In the genomic region with DNA sequence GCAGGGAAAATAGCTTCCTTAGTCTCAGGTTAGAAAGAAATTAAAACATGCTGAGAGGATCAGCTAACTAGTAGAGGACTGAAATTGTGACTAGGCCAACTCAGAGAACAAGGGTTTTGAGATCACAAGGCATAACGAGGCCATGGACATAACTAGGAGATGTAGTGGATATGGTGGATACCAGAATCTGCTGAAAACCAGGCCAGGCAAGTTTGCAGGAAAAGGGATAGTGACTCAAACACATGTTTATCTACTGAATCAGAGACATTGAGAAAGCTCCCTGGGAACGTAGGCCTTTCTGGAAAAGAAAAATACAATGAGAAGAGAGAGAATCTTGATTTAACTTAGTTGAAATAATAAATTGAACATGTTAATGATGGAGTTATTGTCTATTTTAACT, we compare ENCODE assay signal across 1 cellular context.
TF ChIP-seq lines count a peak whose summit lies in the region.

No MANE protein-coding gene starts in this region.

TF ChIP-seq in GM23338, 12 proteins besides CTCF, POLR2A, EP300 and RAD21 (continued from another document):
- TF ChIP-seq, protein P1, sequence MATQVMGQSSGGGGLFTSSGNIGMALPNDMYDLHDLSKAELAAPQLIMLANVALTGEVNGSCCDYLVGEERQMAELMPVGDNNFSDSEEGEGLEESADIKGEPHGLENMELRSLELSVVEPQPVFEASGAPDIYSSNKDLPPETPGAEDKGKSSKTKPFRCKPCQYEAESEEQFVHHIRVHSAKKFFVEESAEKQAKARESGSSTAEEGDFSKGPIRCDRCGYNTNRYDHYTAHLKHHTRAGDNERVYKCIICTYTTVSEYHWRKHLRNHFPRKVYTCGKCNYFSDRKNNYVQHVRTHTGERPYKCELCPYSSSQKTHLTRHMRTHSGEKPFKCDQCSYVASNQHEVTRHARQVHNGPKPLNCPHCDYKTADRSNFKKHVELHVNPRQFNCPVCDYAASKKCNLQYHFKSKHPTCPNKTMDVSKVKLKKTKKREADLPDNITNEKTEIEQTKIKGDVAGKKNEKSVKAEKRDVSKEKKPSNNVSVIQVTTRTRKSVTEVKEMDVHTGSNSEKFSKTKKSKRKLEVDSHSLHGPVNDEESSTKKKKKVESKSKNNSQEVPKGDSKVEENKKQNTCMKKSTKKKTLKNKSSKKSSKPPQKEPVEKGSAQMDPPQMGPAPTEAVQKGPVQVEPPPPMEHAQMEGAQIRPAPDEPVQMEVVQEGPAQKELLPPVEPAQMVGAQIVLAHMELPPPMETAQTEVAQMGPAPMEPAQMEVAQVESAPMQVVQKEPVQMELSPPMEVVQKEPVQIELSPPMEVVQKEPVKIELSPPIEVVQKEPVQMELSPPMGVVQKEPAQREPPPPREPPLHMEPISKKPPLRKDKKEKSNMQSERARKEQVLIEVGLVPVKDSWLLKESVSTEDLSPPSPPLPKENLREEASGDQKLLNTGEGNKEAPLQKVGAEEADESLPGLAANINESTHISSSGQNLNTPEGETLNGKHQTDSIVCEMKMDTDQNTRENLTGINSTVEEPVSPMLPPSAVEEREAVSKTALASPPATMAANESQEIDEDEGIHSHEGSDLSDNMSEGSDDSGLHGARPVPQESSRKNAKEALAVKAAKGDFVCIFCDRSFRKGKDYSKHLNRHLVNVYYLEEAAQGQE (IDR thresholded peaks at IDR 0.05; ENCODE audit: unreplicated experiment) = no peak
- TF ChIP-seq CREB1 (CRISPR knock-in tag; IDR thresholded peaks at IDR 0.05; ENCODE audit: low read depth) (no peak), POLR2AphosphoS5 (IDR thresholded peaks at IDR 0.05; ENCODE audit: low read depth) (no peak)
- TF ChIP-seq, protein P2, sequence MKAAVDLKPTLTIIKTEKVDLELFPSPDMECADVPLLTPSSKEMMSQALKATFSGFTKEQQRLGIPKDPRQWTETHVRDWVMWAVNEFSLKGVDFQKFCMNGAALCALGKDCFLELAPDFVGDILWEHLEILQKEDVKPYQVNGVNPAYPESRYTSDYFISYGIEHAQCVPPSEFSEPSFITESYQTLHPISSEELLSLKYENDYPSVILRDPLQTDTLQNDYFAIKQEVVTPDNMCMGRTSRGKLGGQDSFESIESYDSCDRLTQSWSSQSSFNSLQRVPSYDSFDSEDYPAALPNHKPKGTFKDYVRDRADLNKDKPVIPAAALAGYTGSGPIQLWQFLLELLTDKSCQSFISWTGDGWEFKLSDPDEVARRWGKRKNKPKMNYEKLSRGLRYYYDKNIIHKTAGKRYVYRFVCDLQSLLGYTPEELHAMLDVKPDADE (IDR thresholded peaks at IDR 0.05) = no peak
